ENCODE assay signal across 21 cellular contexts in genomic region chr15:58344164-58345070, GRCh38.
"Had no signal": no experiment of that assay in that cellular context is flagged by ENCODE, and none has a peak within 500 bp of the region (broad histone marks: within the 10 kb centered on the region; RNA-seq: fewer than 3 reads in every experiment).

No MANE protein-coding gene starts in this region.

- H3K4me1 ChIP-seq: pancreas, tibial artery had no signal

- H3K4me3 ChIP-seq: pancreas, tibial artery had no signal

- H3K27ac ChIP-seq: pancreas, tibial artery had no signal

- DNase-seq: activated CD8-positive, alpha-beta memory T cell treated with anti-CD3 and anti-CD28 coated beads for 24 hours; activated CD8-positive, alpha-beta memory T cell treated with anti-CD3 and anti-CD28 coated beads, Interleukin-2, amount 50 U/mL, for 4 hours; activated T-cell treated with anti-CD3 and anti-CD28 coated beads, Interleukin-2, amount 50 U/mL, for 24 hours; aorta; caudate nucleus; effector CD8-positive, alpha-beta T cell; erythroblast; glutamatergic neuron; hippocampal formation; kidney glomerular epithelial cell; left ventricle myocardium superior; mammary epithelial cell; pancreas; right cardiac atrium; stimulated activated CD4-positive, alpha-beta T cell treated with anti-CD3 and anti-CD28 coated beads, Interleukin-12 subunit alpha, Interleukin-12 subunit beta, amount 100 ng/mL, for 4 hours; substantia nigra; T-helper 9 cell; tibial artery had no signal

- ATAC-seq: activated naive CD4-positive, alpha-beta T cell treated with anti-CD3 and anti-CD28 coated beads, Interleukin-2, amount 50 U/mL, for 72 hours; activated T-helper 17 cell treated with anti-CD3 and anti-CD28 coated beads, Interleukin-2, amount 50 U/mL, for 72 hours; left ventricle myocardium superior; pancreas; right cardiac atrium; WTC11 had no signal

- H3K27me3 ChIP-seq: pancreas, tibial artery had no signal

- H3K36me3 ChIP-seq: pancreas, tibial artery had no signal

- H3K9me3 ChIP-seq: pancreas, tibial artery had no signal
